In the genomic region with DNA sequence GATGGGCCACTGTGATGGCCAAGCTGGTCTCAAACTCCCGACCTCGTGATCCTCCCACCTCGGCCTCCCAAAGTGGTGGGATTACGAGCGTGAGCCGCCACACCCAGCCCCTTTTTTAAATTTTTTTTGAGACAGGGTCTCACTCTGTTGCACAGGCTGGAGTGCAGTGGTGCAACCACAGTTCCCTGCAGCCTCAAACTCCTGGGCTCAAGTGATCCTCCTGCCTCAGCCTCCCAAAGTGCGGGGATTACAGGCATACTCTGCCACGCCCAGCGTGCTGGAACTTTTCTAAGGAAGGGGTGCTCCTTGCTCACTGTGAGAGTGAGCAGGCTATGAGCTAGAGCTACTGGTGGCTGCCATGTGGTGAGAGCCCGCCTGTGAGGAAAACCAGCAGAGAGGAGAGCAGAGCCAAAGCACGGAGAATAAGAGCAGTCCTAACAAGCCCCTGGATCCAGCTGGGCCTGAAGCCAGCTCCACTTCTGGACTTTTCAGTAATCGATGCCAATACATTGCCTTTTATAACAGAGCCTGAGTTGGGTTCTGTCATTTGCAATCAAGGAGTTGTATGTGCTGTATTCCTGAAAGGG, we compare ENCODE assay signal across 1 cellular context.
A peak's percentile ranks its signal among the peaks of the same experiment; 100 is the strongest.
TF ChIP-seq lines count a peak whose summit lies in the region.

No MANE protein-coding gene starts in this region.

TF ChIP-seq in HepG2, 621 proteins besides CTCF, POLR2A, EP300 and RAD21:
- TF ChIP-seq, protein P1, sequence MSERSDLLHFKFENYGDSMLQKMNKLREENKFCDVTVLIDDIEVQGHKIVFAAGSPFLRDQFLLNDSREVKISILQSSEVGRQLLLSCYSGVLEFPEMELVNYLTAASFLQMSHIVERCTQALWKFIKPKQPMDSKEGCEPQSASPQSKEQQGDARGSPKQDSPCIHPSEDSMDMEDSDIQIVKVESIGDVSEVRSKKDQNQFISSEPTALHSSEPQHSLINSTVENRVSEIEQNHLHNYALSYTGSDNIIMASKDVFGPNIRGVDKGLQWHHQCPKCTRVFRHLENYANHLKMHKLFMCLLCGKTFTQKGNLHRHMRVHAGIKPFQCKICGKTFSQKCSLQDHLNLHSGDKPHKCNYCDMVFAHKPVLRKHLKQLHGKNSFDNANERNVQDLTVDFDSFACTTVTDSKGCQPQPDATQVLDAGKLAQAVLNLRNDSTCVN (CRISPR knock-in tag; IDR thresholded peaks at IDR 0.05; ENCODE audit: borderline replicate concordance), result no peak
- TF ChIP-seq ZNF329 (CRISPR knock-in tag; IDR thresholded peaks at IDR 0.05; ENCODE audit: low read depth) (peak; percentile 94), ZNF44 (CRISPR knock-in tag; IDR thresholded peaks at IDR 0.05) (no peak)
